8 cellular contexts compared by ENCODE assay signal in the genomic region with DNA sequence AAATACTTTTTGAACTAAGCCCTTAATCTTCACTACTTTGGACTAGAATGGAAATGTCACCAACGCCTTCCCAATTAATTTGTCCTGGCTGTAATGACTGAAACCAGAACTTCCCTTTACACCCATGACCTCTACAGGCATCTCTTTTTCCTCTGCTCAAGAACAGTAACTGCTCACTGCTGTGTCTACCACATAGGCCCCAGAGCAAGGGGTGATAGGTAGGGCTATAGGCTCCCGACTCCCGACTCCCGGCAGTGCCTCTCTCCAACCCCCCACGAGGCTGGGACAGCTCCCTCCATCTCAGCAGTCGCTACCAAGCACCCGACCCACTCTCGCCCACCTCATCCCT. TPM values are rescaled to one million over a fixed set of nuclear protein-coding genes. Genes with fewer than 3 reads are reported as not detected.
A peak's percentile ranks its signal among the peaks of the same experiment; 100 is the strongest.
DNase-seq lines count a peak whose midpoint lies in the region; ATAC-seq, FAIRE-seq and TF ChIP-seq lines count a peak whose summit lies in the region.

No MANE protein-coding gene starts in this region.

- DNase-seq in GM18507 (ENCODE audit: extremely low spot score, insufficient read length, low read depth) (no peak), GM23338 (ENCODE audit: low spot score) (no peak), NB4 (ENCODE audit: low read depth) (no peak), OCI-M1 (lab: John Stamatoyannopoulos, UW) (no peak), islet precursor cell (no peak)
- DNase-seq in activated CD8-positive, alpha-beta memory T cell treated with anti-CD3 and anti-CD28 coated beads for 24 hours, result no peak

- no peaks in the 10 kb centered on the region for H3K9me3 ChIP-seq in duodenal mucosa (ENCODE audit: control insufficient read depth in 1 of 2, low read length in 2 of 2)

- H2AFZ ChIP-seq in GM23338, result peak overlapping the region; percentile 81; the same call in 1 of the 2 replicates

- TF ChIP-seq POLR2A in NB4 (IDR thresholded peaks at IDR 0.05; ENCODE audit: extremely low read depth, insufficient read length), result no peak

- H3K9me3 Mint-ChIP-seq in GM23338, result no peaks in the 10 kb centered on the region; the same call in 2 of the 3 replicates
- no peaks in the 10 kb centered on the region for H3K9me3 Mint-ChIP-seq in nephron

- no peak overlapping the region for H3K27ac ChIP-seq in GM23338 (ENCODE audit: low read depth)
- peak overlapping the region; percentile 97 for H3K27ac ChIP-seq in duodenal mucosa (ENCODE audit: low read depth, low read length)

- H3K27me3 ChIP-seq in GM23338 (ENCODE audit: insufficient read depth) (peaks cover 79% of the 10 kb centered on the region), duodenal mucosa (ENCODE audit: control insufficient read depth in 1 of 2, insufficient read depth in 2 of 2, low read length in 2 of 2) (no peaks in the 10 kb centered on the region)

- TF ChIP-seq CTCF in GM23338 (conservative IDR thresholded peaks at IDR 0.05; ENCODE audit: low read depth in 2 of 2) (no peak), NB4 (IDR thresholded peaks at IDR 0.05; ENCODE audit: low read depth, low read length) (no peak), nephron (IDR thresholded peaks at IDR 0.05; ENCODE audit: unreplicated experiment in 3 of 3) (no peak)

- H3F3A ChIP-seq in GM23338 (replicated peaks; ENCODE audit: low read depth), result 0 out of 2 replicates have a peak, but pooled peaks cover 4% of the 10 kb centered on the region

- H3K4me3 ChIP-seq in GM23338, result peak overlapping the region; percentile 55
- peak overlapping the region; percentile 90 for H3K4me3 ChIP-seq in NB4 (ENCODE audit: low read depth, low read length)
- H3K4me3 ChIP-seq in duodenal mucosa (ENCODE audit: low read depth in 1 of 2, low read length in 2 of 2), result peak overlapping the region; percentile 83 to 84

- H3K27ac Mint-ChIP-seq in GM23338 (no peak overlapping the region), nephron (peak overlapping the region; percentile 95 to 98 (median 96))

- no peak; the same call in 2 of the 3 replicates for ATAC-seq in GM23338

- FAIRE-seq in GM18507 (lab: Jason Lieb, UNC), result peak; percentile 39

- H3K36me3 ChIP-seq in GM23338 (ENCODE audit: insufficient read depth) (no peaks in the 10 kb centered on the region), duodenal mucosa (ENCODE audit: control insufficient read depth in 1 of 2, insufficient read depth in 2 of 2, low read length in 2 of 2) (no peaks in the 10 kb centered on the region)

- peaks cover 5% of the 10 kb centered on the region; the same call in 1 of the 2 replicates for H4K20me1 ChIP-seq in GM23338 (replicated peaks; ENCODE audit: insufficient read depth)

- no peaks in the 10 kb centered on the region for H3K9me2 ChIP-seq in GM23338 (ENCODE audit: insufficient read depth)

- H3K4me1 Mint-ChIP-seq in GM23338, result peaks cover 43% of the 10 kb centered on the region
- peaks cover 27% of the 10 kb centered on the region for H3K4me1 Mint-ChIP-seq in nephron

- H3K4me1 ChIP-seq in GM23338 (ENCODE audit: insufficient read depth), result peaks cover 26% of the 10 kb centered on the region
- peaks cover 8 to 10% of the 10 kb centered on the region in 2 donors for H3K4me1 ChIP-seq in duodenal mucosa (ENCODE audit: control insufficient read depth in 1 of 2, insufficient read depth in 2 of 2, low read length in 2 of 2)

- H3K9ac ChIP-seq in duodenal mucosa (ENCODE audit: low read depth in 1 of 2, low read length in 2 of 2), result peak overlapping the region; percentile 94

- H3K27me3 Mint-ChIP-seq in GM23338 (ENCODE audit: insufficient read depth, low read depth, poor library complexity), result peaks cover 46% of the 10 kb centered on the region
- H3K27me3 Mint-ChIP-seq in nephron (ENCODE audit: low read depth), result no peaks in the 10 kb centered on the region

- H3K4me2 ChIP-seq in GM23338, result peak overlapping the region; percentile 80

- H3K36me3 Mint-ChIP-seq in GM23338 (ENCODE audit: low read depth) (peaks cover 3% of the 10 kb centered on the region; the same call in 1 of the 3 replicates), nephron (ENCODE audit: low read depth) (no peaks in the 10 kb centered on the region)

- H3K4me3 Mint-ChIP-seq in GM23338 (peak overlapping the region; percentile 87), nephron (peak overlapping the region; percentile 90 to 93 (median 91))

- no peaks in the 10 kb centered on the region for H3K79me2 ChIP-seq in GM23338 (replicated peaks; ENCODE audit: insufficient read depth)

TF ChIP-seq in GM23338, 12 proteins besides CTCF, POLR2A, EP300 and RAD21:
- TF ChIP-seq CREB1 (CRISPR knock-in tag; IDR thresholded peaks at IDR 0.05; ENCODE audit: low read depth), result no peak
- TF ChIP-seq, protein P1, sequence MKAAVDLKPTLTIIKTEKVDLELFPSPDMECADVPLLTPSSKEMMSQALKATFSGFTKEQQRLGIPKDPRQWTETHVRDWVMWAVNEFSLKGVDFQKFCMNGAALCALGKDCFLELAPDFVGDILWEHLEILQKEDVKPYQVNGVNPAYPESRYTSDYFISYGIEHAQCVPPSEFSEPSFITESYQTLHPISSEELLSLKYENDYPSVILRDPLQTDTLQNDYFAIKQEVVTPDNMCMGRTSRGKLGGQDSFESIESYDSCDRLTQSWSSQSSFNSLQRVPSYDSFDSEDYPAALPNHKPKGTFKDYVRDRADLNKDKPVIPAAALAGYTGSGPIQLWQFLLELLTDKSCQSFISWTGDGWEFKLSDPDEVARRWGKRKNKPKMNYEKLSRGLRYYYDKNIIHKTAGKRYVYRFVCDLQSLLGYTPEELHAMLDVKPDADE (IDR thresholded peaks at IDR 0.05), result no peak
- TF ChIP-seq, protein P2, sequence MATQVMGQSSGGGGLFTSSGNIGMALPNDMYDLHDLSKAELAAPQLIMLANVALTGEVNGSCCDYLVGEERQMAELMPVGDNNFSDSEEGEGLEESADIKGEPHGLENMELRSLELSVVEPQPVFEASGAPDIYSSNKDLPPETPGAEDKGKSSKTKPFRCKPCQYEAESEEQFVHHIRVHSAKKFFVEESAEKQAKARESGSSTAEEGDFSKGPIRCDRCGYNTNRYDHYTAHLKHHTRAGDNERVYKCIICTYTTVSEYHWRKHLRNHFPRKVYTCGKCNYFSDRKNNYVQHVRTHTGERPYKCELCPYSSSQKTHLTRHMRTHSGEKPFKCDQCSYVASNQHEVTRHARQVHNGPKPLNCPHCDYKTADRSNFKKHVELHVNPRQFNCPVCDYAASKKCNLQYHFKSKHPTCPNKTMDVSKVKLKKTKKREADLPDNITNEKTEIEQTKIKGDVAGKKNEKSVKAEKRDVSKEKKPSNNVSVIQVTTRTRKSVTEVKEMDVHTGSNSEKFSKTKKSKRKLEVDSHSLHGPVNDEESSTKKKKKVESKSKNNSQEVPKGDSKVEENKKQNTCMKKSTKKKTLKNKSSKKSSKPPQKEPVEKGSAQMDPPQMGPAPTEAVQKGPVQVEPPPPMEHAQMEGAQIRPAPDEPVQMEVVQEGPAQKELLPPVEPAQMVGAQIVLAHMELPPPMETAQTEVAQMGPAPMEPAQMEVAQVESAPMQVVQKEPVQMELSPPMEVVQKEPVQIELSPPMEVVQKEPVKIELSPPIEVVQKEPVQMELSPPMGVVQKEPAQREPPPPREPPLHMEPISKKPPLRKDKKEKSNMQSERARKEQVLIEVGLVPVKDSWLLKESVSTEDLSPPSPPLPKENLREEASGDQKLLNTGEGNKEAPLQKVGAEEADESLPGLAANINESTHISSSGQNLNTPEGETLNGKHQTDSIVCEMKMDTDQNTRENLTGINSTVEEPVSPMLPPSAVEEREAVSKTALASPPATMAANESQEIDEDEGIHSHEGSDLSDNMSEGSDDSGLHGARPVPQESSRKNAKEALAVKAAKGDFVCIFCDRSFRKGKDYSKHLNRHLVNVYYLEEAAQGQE (IDR thresholded peaks at IDR 0.05; ENCODE audit: unreplicated experiment), result peak; percentile 7

RNA-seq across cellular contexts. Expression of a gene that starts 0.4 kb away (rescaled TPM):
- not detected in 2 replicates for total RNA-seq in GM23338 (2014; rRNA removed; shearing (Covaris generic))
- polyA plus RNA-seq in GM23338 (2016; fragmentation: Nextera tagmentation; extraction: Ambion mirVana), result not detected in 2 replicates
